1 cellular context compared by ENCODE assay signal in the genomic region with DNA sequence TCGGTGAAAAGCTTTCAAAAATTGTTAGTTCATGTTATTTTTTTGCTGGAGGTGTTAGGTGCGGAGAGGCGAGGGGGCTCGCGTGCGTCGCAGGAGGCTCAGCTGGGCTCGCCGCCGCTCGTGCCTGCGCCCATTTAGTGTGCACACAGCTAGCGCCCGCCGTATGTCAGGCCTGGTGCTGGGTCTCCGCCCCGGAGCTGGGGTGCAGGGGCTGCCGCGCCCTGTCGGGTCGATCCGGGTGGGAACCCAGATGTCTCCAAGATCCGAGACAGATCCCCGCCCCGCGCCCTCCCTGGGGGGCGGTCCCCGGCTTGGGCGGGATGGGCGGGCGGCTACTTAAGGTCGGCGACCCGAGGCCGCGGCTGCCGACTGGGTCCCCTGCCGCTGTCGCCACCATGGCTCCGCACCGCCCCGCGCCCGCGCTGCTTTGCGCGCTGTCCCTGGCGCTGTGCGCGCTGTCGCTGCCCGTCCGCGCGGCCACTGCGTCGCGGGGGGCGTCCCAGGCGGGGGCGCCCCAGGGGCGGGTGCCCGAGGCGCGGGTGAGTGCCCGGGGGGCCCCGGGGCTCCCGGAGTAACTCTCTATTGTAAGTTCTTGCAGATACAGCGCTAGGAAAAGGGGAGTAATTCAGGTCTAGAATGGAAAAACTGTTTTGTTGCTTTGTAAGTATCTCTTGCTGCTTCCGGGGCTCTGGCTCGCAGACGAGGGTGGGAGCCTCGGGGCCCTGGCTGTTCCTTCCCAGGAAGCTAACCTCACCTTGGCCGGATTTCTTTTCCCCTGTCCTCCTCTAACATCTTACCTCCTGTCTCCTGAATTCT.
TF ChIP-seq lines count a peak whose summit lies in the region.

No MANE protein-coding gene starts in this region.

TF ChIP-seq in HEK293, 187 proteins besides CTCF, POLR2A, EP300 and RAD21:
- TF ChIP-seq ZNF707 (tag by site-specific recombination; IDR thresholded peaks at IDR 0.05): no peak
- TF ChIP-seq, protein P1, sequence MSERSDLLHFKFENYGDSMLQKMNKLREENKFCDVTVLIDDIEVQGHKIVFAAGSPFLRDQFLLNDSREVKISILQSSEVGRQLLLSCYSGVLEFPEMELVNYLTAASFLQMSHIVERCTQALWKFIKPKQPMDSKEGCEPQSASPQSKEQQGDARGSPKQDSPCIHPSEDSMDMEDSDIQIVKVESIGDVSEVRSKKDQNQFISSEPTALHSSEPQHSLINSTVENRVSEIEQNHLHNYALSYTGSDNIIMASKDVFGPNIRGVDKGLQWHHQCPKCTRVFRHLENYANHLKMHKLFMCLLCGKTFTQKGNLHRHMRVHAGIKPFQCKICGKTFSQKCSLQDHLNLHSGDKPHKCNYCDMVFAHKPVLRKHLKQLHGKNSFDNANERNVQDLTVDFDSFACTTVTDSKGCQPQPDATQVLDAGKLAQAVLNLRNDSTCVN (tag by site-specific recombination; optimal IDR thresholded peaks at IDR 0.05): peak; percentile 34
- TF ChIP-seq OSR2 (tag by site-specific recombination; IDR thresholded peaks at IDR 0.05): no peak
- TF ChIP-seq, protein P2, sequence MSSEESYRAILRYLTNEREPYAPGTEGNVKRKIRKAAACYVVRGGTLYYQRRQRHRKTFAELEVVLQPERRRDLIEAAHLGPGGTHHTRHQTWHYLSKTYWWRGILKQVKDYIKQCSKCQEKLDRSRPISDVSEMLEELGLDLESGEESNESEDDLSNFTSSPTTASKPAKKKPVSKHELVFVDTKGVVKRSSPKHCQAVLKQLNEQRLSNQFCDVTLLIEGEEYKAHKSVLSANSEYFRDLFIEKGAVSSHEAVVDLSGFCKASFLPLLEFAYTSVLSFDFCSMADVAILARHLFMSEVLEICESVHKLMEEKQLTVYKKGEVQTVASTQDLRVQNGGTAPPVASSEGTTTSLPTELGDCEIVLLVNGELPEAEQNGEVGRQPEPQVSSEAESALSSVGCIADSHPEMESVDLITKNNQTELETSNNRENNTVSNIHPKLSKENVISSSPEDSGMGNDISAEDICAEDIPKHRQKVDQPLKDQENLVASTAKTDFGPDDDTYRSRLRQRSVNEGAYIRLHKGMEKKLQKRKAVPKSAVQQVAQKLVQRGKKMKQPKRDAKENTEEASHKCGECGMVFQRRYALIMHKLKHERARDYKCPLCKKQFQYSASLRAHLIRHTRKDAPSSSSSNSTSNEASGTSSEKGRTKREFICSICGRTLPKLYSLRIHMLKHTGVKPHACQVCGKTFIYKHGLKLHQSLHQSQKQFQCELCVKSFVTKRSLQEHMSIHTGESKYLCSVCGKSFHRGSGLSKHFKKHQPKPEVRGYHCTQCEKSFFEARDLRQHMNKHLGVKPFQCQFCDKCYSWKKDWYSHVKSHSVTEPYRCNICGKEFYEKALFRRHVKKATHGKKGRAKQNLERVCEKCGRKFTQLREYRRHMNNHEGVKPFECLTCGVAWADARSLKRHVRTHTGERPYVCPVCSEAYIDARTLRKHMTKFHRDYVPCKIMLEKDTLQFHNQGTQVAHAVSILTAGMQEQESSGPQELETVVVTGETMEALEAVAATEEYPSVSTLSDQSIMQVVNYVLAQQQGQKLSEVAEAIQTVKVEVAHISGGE (tag by site-specific recombination; conservative IDR thresholded peaks at IDR 0.05; ENCODE audit: low read depth): no peak
- no peak for TF ChIP-seq HOXA7 (CRISPR knock-in tag; IDR thresholded peaks at IDR 0.05; ENCODE audit: borderline replicate concordance)
- peak; percentile 69 for TF ChIP-seq ZNF341 (tag by site-specific recombination; IDR thresholded peaks at IDR 0.05; ENCODE audit: low read depth)
- peak; percentile 89 for TF ChIP-seq ZBTB20 (tag by site-specific recombination; IDR thresholded peaks at IDR 0.05)
- no peak for TF ChIP-seq SCRT2 (tag by site-specific recombination; IDR thresholded peaks at IDR 0.05)
- no peak for TF ChIP-seq ZNF23 (tag by site-specific recombination; IDR thresholded peaks at IDR 0.05; ENCODE audit: borderline replicate concordance)
- TF ChIP-seq SP3 (tag by site-specific recombination; IDR thresholded peaks at IDR 0.05): peak; percentile 46
- peak; percentile 67 for TF ChIP-seq KLF1 (tag by site-specific recombination; IDR thresholded peaks at IDR 0.05)
- TF ChIP-seq ZBTB8A (tag by site-specific recombination; IDR thresholded peaks at IDR 0.05): 0 out of 2 replicates have a peak, but pooled peaks have one; percentile 7
- TF ChIP-seq ZNF221 (tag by site-specific recombination; IDR thresholded peaks at IDR 0.05; ENCODE audit: borderline replicate concordance): no peak
TF ChIP-seq in HEK293: peak in this region for 6.
